In genomic region chr15:101651753-101652097, GRCh38 we compare ENCODE assay signal across 8 cellular contexts. TPM values are rescaled to one million over a fixed set of nuclear protein-coding genes. Genes with fewer than 3 reads are reported as not detected.
DNase-seq lines count a peak whose midpoint lies in the region; ATAC-seq and TF ChIP-seq lines count a peak whose summit lies in the region.

No MANE protein-coding gene starts in this region.

- peak overlapping the region; percentile 87 to 98 (median 96) for H3K27ac Mint-ChIP-seq in naive thymus-derived CD4-positive, alpha-beta T cell

- H3K9me3 Mint-ChIP-seq in naive thymus-derived CD4-positive, alpha-beta T cell: no peaks in the 10 kb centered on the region

- no peaks in the 10 kb centered on the region for H3K9me3 ChIP-seq in naive thymus-derived CD4-positive, alpha-beta T cell (ENCODE audit: control insufficient read depth in 2 of 3, low read length in 3 of 3)

- peaks cover 19 to 26% of the 10 kb centered on the region in 2 donors for H3K4me1 ChIP-seq in naive thymus-derived CD4-positive, alpha-beta T cell (ENCODE audit: control insufficient read depth in 2 of 2, insufficient read depth in 2 of 2, low read length in 2 of 2)

- H3K4me3 Mint-ChIP-seq in naive thymus-derived CD4-positive, alpha-beta T cell: peak overlapping the region; percentile 88 to 95 (median 94)

- no peaks in the 10 kb centered on the region for H3K27me3 ChIP-seq in naive thymus-derived CD4-positive, alpha-beta T cell (ENCODE audit: control insufficient read depth in 2 of 2, insufficient read depth in 2 of 2, low read length in 2 of 2)

- H3K4me3 ChIP-seq in AG04449 (ENCODE audit: low read depth, low read length) (peak overlapping the region; percentile 93), epithelial cell of esophagus (ENCODE audit: low read length) (peak overlapping the region; percentile 90)
- H3K4me3 ChIP-seq in naive thymus-derived CD4-positive, alpha-beta T cell (ENCODE audit: low read length): peak overlapping the region; percentile 99

- no peaks in the 10 kb centered on the region for H3K27me3 Mint-ChIP-seq in naive thymus-derived CD4-positive, alpha-beta T cell

- H3K36me3 Mint-ChIP-seq in naive thymus-derived CD4-positive, alpha-beta T cell: peaks cover 0 to 16% (median 6%) of the 10 kb centered on the region in 5 donors

- intact Hi-C loops in naive thymus-derived CD4-positive, alpha-beta T cell (cut with micrococcal nuclease): loop anchor here (1.0 to 5.0 kb wide), 12 partner anchors 10 to 1309 kb away; partner anchors contain the start of genes ASB7 (in 2 of the 2), LINS1 (in 2 of the 2), TARS3 (in 2 of the 2) and ADAMTS17 (in 1 of the 2)

- peaks cover 16 to 53% (median 35%) of the 10 kb centered on the region in 7 donors for H3K4me1 Mint-ChIP-seq in naive thymus-derived CD4-positive, alpha-beta T cell

- POLR2A ChIA-PET in AG04449 (lab: Yijun Ruan, JAX): interaction anchor here (0.8 kb wide), 1 partner anchor 25 kb away, joined by 5 read pairs; no protein-coding TSS in a partner anchor
- POLR2A ChIA-PET in naive thymus-derived CD4-positive, alpha-beta T cell (lab: Charles Lee): interaction anchor here (0.6 to 2.9 kb wide), 5 partner anchors 10 to 359 kb away, joined by 3 to 24 read pairs (median 3); partner anchors contain the start of gene SNRPA1

- peaks cover under 1 to 18% (median 15%) of the 10 kb centered on the region in 3 experiments for H3K36me3 ChIP-seq in naive thymus-derived CD4-positive, alpha-beta T cell (ENCODE audit: control insufficient read depth in 2 of 3, insufficient read depth in 3 of 3, low read length in 3 of 3)

- CTCF ChIA-PET in AG04449 (lab: Yijun Ruan, JAX): interaction anchor here (0.7 to 1.3 kb wide), 6 partner anchors 9 to 354 kb away, joined by 3 to 13 read pairs (median 4); no protein-coding TSS in a partner anchor
- CTCF ChIA-PET in naive thymus-derived CD4-positive, alpha-beta T cell (lab: Charles Lee): interaction anchor here (0.8 to 1.0 kb wide), 2 partner anchors 10 to 17 kb away, joined by 3 to 5 read pairs; no protein-coding TSS in a partner anchor

- ATAC-seq in GM18907 (IDR thresholded peaks at IDR 0.05; ENCODE audit: unreplicated experiment) (peak; percentile 58), HG03139 (IDR thresholded peaks at IDR 0.05; ENCODE audit: unreplicated experiment) (peak; percentile 43), SK-N-SH treated with all-trans-retinoic acid at 6 μM for 48 hours (peak; percentile 58; the same call in 2 of the 3 replicates), HG03565 (IDR thresholded peaks at IDR 0.05; ENCODE audit: unreplicated experiment) (no peak)
- ATAC-seq in naive thymus-derived CD4-positive, alpha-beta T cell: peak; percentile 52

- TF ChIP-seq CTCF in AG04449 (IDR thresholded peaks at IDR 0.05; ENCODE audit: insufficient read depth, low read length, missing control alignments): no peak
- TF ChIP-seq CTCF in epithelial cell of esophagus (IDR thresholded peaks at IDR 0.05; ENCODE audit: insufficient read depth, low read depth, low read length, missing control alignments): no peak

- peak overlapping the region; percentile 91 for H3K27ac ChIP-seq in naive thymus-derived CD4-positive, alpha-beta T cell (ENCODE audit: low read depth, low read length)

- DNase-seq in AG04449 (ENCODE audit: low read depth, low spot score): no peak
- DNase-seq in epithelial cell of esophagus (ENCODE audit: low read depth): peak; percentile 17
- DNase-seq in naive thymus-derived CD4-positive, alpha-beta T cell: no peak
- DNase-seq in NCI-H1417 treated with DMSO at 0.1 percent for 48 hours (lab: John Stamatoyannopoulos, UW): no peak

TF ChIP-seq in SK-N-SH treated with all-trans-retinoic acid at 6 μM for 48 hours, 23 proteins besides CTCF, POLR2A, EP300 and RAD21:
- TF ChIP-seq ZFP30 (CRISPR knock-in tag; IDR thresholded peaks at IDR 0.05): no peak
- TF ChIP-seq PATZ1 (CRISPR knock-in tag; IDR thresholded peaks at IDR 0.05; ENCODE audit: borderline replicate concordance): no peak
- TF ChIP-seq CSDC2 (CRISPR knock-in tag; IDR thresholded peaks at IDR 0.05): no peak
TF ChIP-seq in SK-N-SH treated with all-trans-retinoic acid at 6 μM for 48 hours: peak in this region for 0.

RNA-seq across cellular contexts. Expression of gene TM2D3, which starts 0.5 kb away (rescaled TPM):
- total RNA-seq in naive thymus-derived CD4-positive, alpha-beta T cell: 100 to 1,000 TPM in 1 of 5 experiments, 10 to 100 TPM in 4; 54.4 to 105 (median 87.9) TPM
- 10 to 100 TPM; 42.8 to 49.2 TPM for polyA plus RNA-seq in naive thymus-derived CD4-positive, alpha-beta T cell
